In genomic region chr2:85537600-85538506, GRCh38 we compare ENCODE assay signal across 8 cellular contexts. TPM values are rescaled to one million over a fixed set of nuclear protein-coding genes. Genes with fewer than 3 reads are reported as not detected.
A peak's percentile ranks its signal among the peaks of the same experiment; 100 is the strongest.
DNase-seq lines count a peak whose midpoint lies in the region; ATAC-seq, FAIRE-seq and TF ChIP-seq lines count a peak whose summit lies in the region.

No MANE protein-coding gene starts in this region.

- peak overlapping the region; percentile 87 for H3K4me2 ChIP-seq in neural cell (ENCODE audit: low read length)

- H3K27me3 ChIP-seq in BJ (ENCODE audit: control insufficient read depth, insufficient read depth, low read length) (no peaks in the 10 kb centered on the region), NT2/D1 (ENCODE audit: insufficient read depth, insufficient read length) (no peaks in the 10 kb centered on the region), neural cell (ENCODE audit: insufficient read depth, low read depth, low read length) (no peaks in the 10 kb centered on the region), vagina (no peaks in the 10 kb centered on the region)

- H3K9ac ChIP-seq in NT2/D1 (ENCODE audit: insufficient read length, low read depth) (peak overlapping the region; percentile 99), neural cell (ENCODE audit: low read length) (peak overlapping the region; percentile 99)

- FAIRE-seq in H54 (lab: Jason Lieb, UNC), result no peak

- H3K36me3 ChIP-seq in BJ (ENCODE audit: control insufficient read depth, insufficient read depth, low read length) (peaks cover 10% of the 10 kb centered on the region), NT2/D1 (ENCODE audit: insufficient read depth, insufficient read length, low read length) (peaks cover 37% of the 10 kb centered on the region), neural cell (ENCODE audit: insufficient read depth, low read length) (peaks cover 11% of the 10 kb centered on the region), vagina (peaks cover 0 to 20% of the 10 kb centered on the region in 2 donors)

- H3K4me1 ChIP-seq in NT2/D1 (ENCODE audit: insufficient read depth, insufficient read length), result peaks cover 2% of the 10 kb centered on the region
- H3K4me1 ChIP-seq in vagina, result peaks cover 40% of the 10 kb centered on the region

- peak; percentile 74 for TF ChIP-seq RAD21 in neural cell (conservative IDR thresholded peaks at IDR 0.05)

- H3K79me2 ChIP-seq in neural cell (replicated peaks; ENCODE audit: insufficient read depth, low read length), result peaks cover 35% of the 10 kb centered on the region

- TF ChIP-seq CTCF in BJ (IDR thresholded peaks at IDR 0.05; ENCODE audit: insufficient read depth, low read depth, low read length) (no peak), neural cell (IDR thresholded peaks at IDR 0.05; ENCODE audit: poor library complexity, severe bottlenecking) (peak; percentile 71), vagina (IDR thresholded peaks at IDR 0.05) (no peak)

- H3F3A ChIP-seq in neural cell (ENCODE audit: insufficient read depth, low read length, poor library complexity, severe bottlenecking), result peaks cover 6% of the 10 kb centered on the region

- no peak for ATAC-seq in HG03342 (IDR thresholded peaks at IDR 0.05; ENCODE audit: unreplicated experiment)

- H3K4me3 ChIP-seq in BJ (ENCODE audit: low read depth, low read length), result peak overlapping the region; percentile 98
- peak overlapping the region; percentile 99 for H3K4me3 ChIP-seq in NT2/D1 (ENCODE audit: insufficient read length, low read depth)
- H3K4me3 ChIP-seq in neural cell (ENCODE audit: low read length), result peak overlapping the region; percentile 91
- H3K4me3 ChIP-seq in vagina, result peak overlapping the region; percentile 88 to 89

- CTCF ChIA-PET in BJ (lab: Yijun Ruan, JAX), result interaction anchor here (0.9 to 19.5 kb wide), 8 partner anchors 13 to 111 kb away, joined by 3 to 460 read pairs (median 6); partner anchors contain the start of genes RNF181 and SH2D6

- H4K20me1 ChIP-seq in neural cell (ENCODE audit: insufficient read depth), result peaks cover 23% of the 10 kb centered on the region

- intact Hi-C loops in vagina (cut with DNase I), result no loop called here

- TF ChIP-seq POLR2A in H54 (IDR thresholded peaks at IDR 0.05; ENCODE audit: low read depth, low read length) (peak; percentile 18; the same call in 1 of the 2 replicates), vagina (IDR thresholded peaks at IDR 0.05) (no peak)

- H3K9me3 ChIP-seq in NT2/D1 (ENCODE audit: insufficient read depth, low read length) (no peaks in the 10 kb centered on the region), neural cell (ENCODE audit: low read length) (no peaks in the 10 kb centered on the region), vagina (no peaks in the 10 kb centered on the region)

- TF ChIP-seq EP300 in neural cell (conservative IDR thresholded peaks at IDR 0.05; ENCODE audit: poor library complexity, severe bottlenecking), result peak; percentile 34

- H3K9me2 ChIP-seq in neural cell (ENCODE audit: insufficient read depth, low read length), result no peaks in the 10 kb centered on the region

- POLR2A ChIA-PET in BJ (lab: Charles Lee), result interaction anchor here (0.7 to 2.0 kb wide), 5 partner anchors 8 to 119 kb away, joined by 3 to 9 read pairs (median 6); partner anchors contain the start of gene SH2D6

- peak overlapping the region; percentile 51 for H2AFZ ChIP-seq in neural cell (ENCODE audit: low read depth, low read length)

- DNase-seq in BJ (ENCODE audit: low read depth) (no peak), H54 (ENCODE audit: insufficient read length, low spot score) (no peak), NT2/D1 (ENCODE audit: low read depth, low spot score) (peak; percentile 73), foreskin melanocyte (peak; percentile 50), vagina (ENCODE audit: extremely low spot score in 2 of 2) (no peak)
- DNase-seq in activated effector memory CD4-positive, alpha-beta T cell treated with anti-CD3 and anti-CD28 coated beads, Interleukin-2, amount 50 U/mL, for 16 hours, result peak; percentile 77

- H3K27ac ChIP-seq in neural cell (ENCODE audit: low read length), result peak overlapping the region; percentile 98
- peak overlapping the region; percentile 99 for H3K27ac ChIP-seq in vagina

TF ChIP-seq in neural cell, 6 proteins besides CTCF, POLR2A, EP300 and RAD21:
- peak; percentile 70 for TF ChIP-seq TAF1 (IDR thresholded peaks at IDR 0.05; ENCODE audit: low read depth)
- peak; percentile 72 for TF ChIP-seq SMC3 (conservative IDR thresholded peaks at IDR 0.05; ENCODE audit: poor library complexity)
- TF ChIP-seq MXI1 (conservative IDR thresholded peaks at IDR 0.05; ENCODE audit: poor library complexity, severe bottlenecking), result peak; percentile 7
- no peak for TF ChIP-seq EZH2 (IDR thresholded peaks at IDR 0.05; ENCODE audit: borderline replicate concordance, insufficient read depth, low read length, poor library complexity, severe bottlenecking)
- TF ChIP-seq POLR2AphosphoS5 (IDR thresholded peaks at IDR 0.05), result peak; percentile 82
- peak; percentile 94 for TF ChIP-seq REST (IDR thresholded peaks at IDR 0.05; ENCODE audit: borderline replicate concordance)

RNA-seq across cellular contexts. Expression of gene MAT2A, which starts 1.1 kb away (rescaled TPM):
- polyA plus RNA-seq in BJ (2011; rRNA removed) (261 and 302 TPM in 2 replicates), neural cell (230 and 233 TPM in 2 replicates)
- polyA minus RNA-seq in BJ (2011; rRNA and poly(A)+ RNA removed), result 83.2 and 91.5 TPM in 2 replicates
- 126 and 143 TPM in 2 replicates for polyA minus RNA-seq in neural cell
- 177 TPM for total RNA-seq in vagina

RNA-seq across cellular contexts. Expression of gene GGCX, which starts 23.4 kb away (rescaled TPM):
- polyA plus RNA-seq in BJ (2011; rRNA removed) (44.4 and 45.9 TPM in 2 replicates), neural cell (33.9 and 41.4 TPM in 2 replicates)
- polyA minus RNA-seq in BJ (2011; rRNA and poly(A)+ RNA removed), result 49.4 and 63.1 TPM in 2 replicates
- polyA minus RNA-seq in neural cell, result 25.1 and 25.2 TPM in 2 replicates
- total RNA-seq in vagina, result 18.2 TPM

RNA-seq across cellular contexts. Expression of gene VAMP8, which starts 39.5 kb away (rescaled TPM):
- polyA plus RNA-seq in BJ (2011; rRNA removed), result 0.70 and 2.0 TPM in 2 replicates
- polyA minus RNA-seq in BJ (2011; rRNA and poly(A)+ RNA removed), result 0.28 TPM in 1 of 2 replicates, not detected in the other
- not detected in 2 replicates for polyA plus RNA-seq in neural cell
- polyA minus RNA-seq in neural cell, result not detected in 2 replicates
- total RNA-seq in vagina, result 46.2 TPM

RNA-seq across cellular contexts. Expression of gene VAMP5, which starts 46.4 kb away (rescaled TPM):
- polyA plus RNA-seq in BJ (2011; rRNA removed) (143 and 161 TPM in 2 replicates), neural cell (not detected in 2 replicates)
- 64.6 and 107 TPM in 2 replicates for polyA minus RNA-seq in BJ (2011; rRNA and poly(A)+ RNA removed)
- polyA minus RNA-seq in neural cell, result not detected in 2 replicates
- total RNA-seq in vagina, result 42.5 TPM

RNA-seq across cellular contexts. Expression of gene RNF181, which starts 57.7 kb away (rescaled TPM):
- 376 and 394 TPM in 2 replicates for polyA plus RNA-seq in BJ (2011; rRNA removed)
- polyA minus RNA-seq in BJ (2011; rRNA and poly(A)+ RNA removed), result 67.9 and 142 TPM in 2 replicates
- polyA plus RNA-seq in neural cell, result 296 and 330 TPM in 2 replicates
- polyA minus RNA-seq in neural cell, result 58.9 and 65.4 TPM in 2 replicates
- total RNA-seq in vagina, result 107 TPM

Comparison
In these comparisons a context has a peak if more than half of its experiments do, and no peak if none do; other contexts are left out.
1. DNase-seq: peak in NT2/D1 (single experiment), activated effector memory CD4-positive, alpha-beta T cell treated with anti-CD3 and anti-CD28 coated beads, Interleukin-2, amount 50 U/mL, for 16 hours (single experiment) and foreskin melanocyte (single experiment); none in BJ (single experiment), H54 (single experiment) and vagina (0 of 2).
2. Peak in every context shown above with its lines, with median percentiles within 50 percentile points of each other: H3K4me3 ChIP-seq.